Comparison of ENCODE assay signal across 32 cellular contexts in genomic region chr14:27409936-27410335, GRCh38.
"Had no signal": no experiment of that assay in that cellular context is flagged by ENCODE, and none has a peak within 500 bp of the region (broad histone marks: within the 10 kb centered on the region; RNA-seq: fewer than 3 reads in every experiment).

No MANE protein-coding gene starts in this region.

- ATAC-seq: activated naive CD4-positive, alpha-beta T cell treated with anti-CD3 and anti-CD28 coated beads, Interleukin-2, amount 50 U/mL, for 72 hours; activated T-cell treated with anti-CD3 and anti-CD28 coated beads, Interleukin-2, amount 50 U/mL, for 4 hours had no signal

- H3K27me3 ChIP-seq: MG63, Peyer's patch, SJSA1 had no signal

- H3K36me3 ChIP-seq: MG63, Peyer's patch, SJSA1 had no signal

- DNase-seq: activated B cell treated with CpG ODN at 0.5 μM for 24 hours; activated CD4-positive, alpha-beta memory T cell treated with anti-CD3 and anti-CD28 coated beads for 36 hours; activated CD4-positive, alpha-beta T cell treated with anti-CD3 and anti-CD28 coated beads for 4 hours; activated CD4-positive, alpha-beta T cell treated with anti-CD3 and anti-CD28 coated beads, Interleukin-2, amount 50 U/mL, for 1 hour; activated CD4-positive, CD25-positive, alpha-beta regulatory T cell treated with anti-CD3 and anti-CD28 coated beads, Interleukin-2, amount 50 U/mL, for 72 hours; activated CD8-positive, alpha-beta memory T cell treated with anti-CD3 and anti-CD28 coated beads, Interleukin-2, amount 50 U/mL, for 4 hours; activated gamma-delta T cell treated with Interleukin-2 at 50 U/mL for 16 hours; activated naive CD4-positive, alpha-beta T cell treated with anti-CD3 and anti-CD28 coated beads for 36 hours; activated T-cell treated with anti-CD3 and anti-CD28 coated beads for 4 hours; activated T-cell treated with anti-CD3 and anti-CD28 coated beads, Interleukin-2, amount 50 U/mL, for 4 hours; aorta; Karpas-422; MG63; NCI-H1092; NCI-H1436 treated with DMSO at 0.1 percent for 48 hours; NCI-H1694 treated with DMSO at 0.1 percent for 48 hours; NCI-H2029 treated with DMSO at 0.1 percent for 48 hours; NCI-H2107; NCI-H2171; NCI-H510A treated with DMSO at 0.1 percent for 48 hours; NCI-H526 treated with DMSO at 0.1 percent for 48 hours; NCI-H82; Peyer's patch; RPMI8226; SHP77 treated with DMSO at 0.1 percent for 48 hours; SW 1271; T-helper 1 cell; T-helper 2 cell; T-helper 9 cell had no signal

- H3K4me3 ChIP-seq: MG63, Peyer's patch, SJSA1 had no signal

- H3K9me3 ChIP-seq: MG63, Peyer's patch, SJSA1 had no signal

- H3K4me1 ChIP-seq: Peyer's patch, SJSA1 had no signal

- H3K27ac ChIP-seq: Peyer's patch, SJSA1, VCaP had no signal
